18 cellular contexts compared by ENCODE assay signal in genomic region chr2:84494070-84494469, GRCh38. TPM values are rescaled to one million over a fixed set of nuclear protein-coding genes. Genes with fewer than 3 reads are reported as not detected.
DNase-seq lines count a peak whose midpoint lies in the region; ATAC-seq and TF ChIP-seq lines count a peak whose summit lies in the region.
"Had no signal": no experiment of that assay in that cellular context is flagged by ENCODE, and none has a peak within 500 bp of the region (broad histone marks: within the 10 kb centered on the region; RNA-seq: fewer than 3 reads in every experiment).

No MANE protein-coding gene starts in this region.

- DNase-seq in AG10803 (ENCODE audit: low read depth) (peak; percentile 18), LHCN-M2 (ENCODE audit: low read depth) (peak; percentile 24), astrocyte of the spinal cord (ENCODE audit: low read depth, low spot score) (peak; percentile 19), iris pigment epithelial cell (ENCODE audit: low read depth) (peak; percentile 54), SW 1271 (lab: John Stamatoyannopoulos, UW) (no peak)
- no peak for DNase-seq in activated effector memory CD4-positive, alpha-beta T cell treated with Interleukin-2 at 50 U/mL for 16 hours
- DNase-seq: activated CD4-positive, alpha-beta memory T cell treated with anti-CD3 and anti-CD28 coated beads for 36 hours; CD8-positive, alpha-beta memory T cell; KBM-7; MV-4-11; NCI-H2029 treated with DMSO at 0.1 percent for 48 hours; SHP77; substantia nigra; T-helper 2 cell had no signal

- H3K4me3 ChIP-seq in AG10803 (ENCODE audit: low read length) (no peak overlapping the region), astrocyte of the spinal cord (ENCODE audit: low read depth, low read length) (no peak overlapping the region)
- H3K4me3 ChIP-seq: ascending aorta, vagina had no signal

- no peak for TF ChIP-seq CTCF in AG10803 (conservative IDR thresholded peaks at IDR 0.05; ENCODE audit: low read length)
- TF ChIP-seq CTCF in astrocyte of the spinal cord (IDR thresholded peaks at IDR 0.05; ENCODE audit: low read depth, low read length), result no peak

- in situ Hi-C loops in astrocyte of the spinal cord (cut with HindIII; ENCODE audit: low sequenced_read_pairs), result no loop called here

- ATAC-seq in GM21825 (IDR thresholded peaks at IDR 0.05; ENCODE audit: unreplicated experiment) (no peak), GM18517 (IDR thresholded peaks at IDR 0.05; ENCODE audit: unreplicated experiment) (no peak)

RNA-seq across cellular contexts. Expression of gene DNAH6, which starts 22.2 kb away (rescaled TPM):
- total RNA-seq in LHCN-M2 (2014; rRNA removed), result not detected in 2 replicates
- polyA plus RNA-seq in LHCN-M2 (2012), result not detected
- total RNA-seq: ascending aorta had no signal

RNA-seq across cellular contexts. Expression of gene SUCLG1, which starts 35.0 kb away (rescaled TPM):
- 49.6 and 52.5 TPM in 2 replicates for total RNA-seq in LHCN-M2 (2014; rRNA removed)
- 68.9 TPM for polyA plus RNA-seq in LHCN-M2 (2012)

Comparison
In these comparisons a context has a peak if more than half of its experiments do, and no peak if none do; other contexts are left out.
1. DNase-seq: peak in AG10803 (single experiment), LHCN-M2 (single experiment), astrocyte of the spinal cord (single experiment) and iris pigment epithelial cell (single experiment); none in activated effector memory CD4-positive, alpha-beta T cell treated with Interleukin-2 at 50 U/mL for 16 hours (single experiment) and SW 1271 (0 of 2).